ENCODE assay signal across 11 cellular contexts in genomic region chr1:53316058-53316741, GRCh38. TPM values are rescaled to one million over a fixed set of nuclear protein-coding genes. Genes with fewer than 3 reads are reported as not detected.
A peak's percentile ranks its signal among the peaks of the same experiment; 100 is the strongest.
DNase-seq lines count a peak whose midpoint lies in the region; ATAC-seq and TF ChIP-seq lines count a peak whose summit lies in the region.
"Had no signal": no experiment of that assay in that cellular context is flagged by ENCODE, and none has a peak within 500 bp of the region (broad histone marks: within the 10 kb centered on the region; RNA-seq: fewer than 3 reads in every experiment).

No MANE protein-coding gene starts in this region.

- POLR2A ChIA-PET in AG04450 (lab: Yijun Ruan, JAX) (no interaction called here), WTC11 (lab: Charles Lee) (interaction anchor here (0.7 kb wide), 1 partner anchor 50 kb away, joined by 3 read pairs; no protein-coding TSS in a partner anchor)

- H3K9me3 Mint-ChIP-seq in WTC11, result no peaks in the 10 kb centered on the region
- H3K9me3 Mint-ChIP-seq in activated T-cell treated with anti-CD3 and anti-CD28 coated beads, Interleukin-2, amount 50 U/mL, for 72 hours, result no peaks in the 10 kb centered on the region

- TF ChIP-seq CTCF in AG04450 (IDR thresholded peaks at IDR 0.05; ENCODE audit: low read depth, low read length), result peak; percentile 28
- TF ChIP-seq CTCF in WTC11 (IDR thresholded peaks at IDR 0.05), result no peak
- TF ChIP-seq CTCF in gastroesophageal sphincter (IDR thresholded peaks at IDR 0.05), result no peak

- H3K4me3 ChIP-seq in AG04450 (ENCODE audit: low read depth, low read length) (no peak overlapping the region), gastroesophageal sphincter (no peak overlapping the region)

- H3K4me1 Mint-ChIP-seq in WTC11, result peaks cover 20% of the 10 kb centered on the region
- peaks cover 4% of the 10 kb centered on the region for H3K4me1 Mint-ChIP-seq in activated T-cell treated with anti-CD3 and anti-CD28 coated beads, Interleukin-2, amount 50 U/mL, for 72 hours (ENCODE audit: low read depth)

- no peaks in the 10 kb centered on the region for H3K36me3 ChIP-seq in gastroesophageal sphincter

- no peak for DNase-seq in AG04450 (ENCODE audit: low read depth, low spot score)
- DNase-seq in ELF-1 (ENCODE audit: low read depth, low spot score), result peak; percentile 63
- no peak for DNase-seq in WTC11 (ENCODE audit: low spot score)
- peak; percentile 54 for DNase-seq in iPS-NIHi7 (ENCODE audit: extremely low spot score)
- DNase-seq in HPDE6-E6E7 (ENCODE audit: extremely low spot score), result no peak
- DNase-seq in ACHN, result no peak
- no peak for DNase-seq in activated T-cell treated with anti-CD3 and anti-CD28 coated beads, Interleukin-2, amount 50 U/mL, for 72 hours
- DNase-seq: activated CD4-positive, alpha-beta T cell treated with anti-CD3 and anti-CD28 coated beads, Interleukin-2, amount 50 U/mL, for 4 hours; central memory CD4-positive, alpha-beta T cell; occipital lobe had no signal

- H3K27ac ChIP-seq in AG04450 (ENCODE audit: low read depth, low read length) (no peak overlapping the region), gastroesophageal sphincter (no peak overlapping the region)

- peaks cover 23% of the 10 kb centered on the region for H3K36me3 Mint-ChIP-seq in WTC11
- H3K36me3 Mint-ChIP-seq in activated T-cell treated with anti-CD3 and anti-CD28 coated beads, Interleukin-2, amount 50 U/mL, for 72 hours (ENCODE audit: insufficient read depth in 2 of 2), result peaks cover 1 to 17% of the 10 kb centered on the region in 2 donors

- in situ Hi-C loops in ACHN (cut with HindIII; ENCODE audit: low pct_ligation_motif_present, low pct_unique_long_range_greater_than_20kb, low sequenced_read_pairs), result no loop called here

- H3K27me3 ChIP-seq in AG04450 (ENCODE audit: control insufficient read depth, insufficient read depth, low read length) (no peaks in the 10 kb centered on the region), gastroesophageal sphincter (no peaks in the 10 kb centered on the region)

- H3K4me3 Mint-ChIP-seq in WTC11, result no peak overlapping the region
- no peak overlapping the region for H3K4me3 Mint-ChIP-seq in activated T-cell treated with anti-CD3 and anti-CD28 coated beads, Interleukin-2, amount 50 U/mL, for 72 hours

- H3K4me1 ChIP-seq in gastroesophageal sphincter, result no peaks in the 10 kb centered on the region

- 67% methylated on average over 2 of the region's 5 CpGs; no CpG with 5 or more reads in 1 of the 2 donors for WGBS in gastroesophageal sphincter (ENCODE audit: low coverage in 1 of 2), 2 donors

- ATAC-seq in WTC11 (peak; percentile 60), gastroesophageal sphincter (no peak)
- no peak for ATAC-seq in activated T-cell treated with anti-CD3 and anti-CD28 coated beads, Interleukin-2, amount 50 U/mL, for 72 hours (replicated peaks in 1 of 2)

- no peaks in the 10 kb centered on the region for H3K27me3 Mint-ChIP-seq in WTC11 (ENCODE audit: low read depth)
- no peaks in the 10 kb centered on the region for H3K27me3 Mint-ChIP-seq in activated T-cell treated with anti-CD3 and anti-CD28 coated beads, Interleukin-2, amount 50 U/mL, for 72 hours (ENCODE audit: low read depth)

- H3K27ac Mint-ChIP-seq in WTC11, result no peak overlapping the region
- H3K27ac Mint-ChIP-seq in activated T-cell treated with anti-CD3 and anti-CD28 coated beads, Interleukin-2, amount 50 U/mL, for 72 hours, result no peak overlapping the region

- TF ChIP-seq EP300 in gastroesophageal sphincter (IDR thresholded peaks at IDR 0.05), result no peak

- CTCF ChIA-PET in AG04450 (lab: Charles Lee), result no interaction called here
- CTCF ChIA-PET in WTC11 (lab: Charles Lee), result interaction anchor here (0.9 to 1.0 kb wide), 2 partner anchors 75 to 77 kb away, joined by 3 read pairs; no protein-coding TSS in a partner anchor

- TF ChIP-seq POLR2A in gastroesophageal sphincter (IDR thresholded peaks at IDR 0.05), result no peak

- H3K9me3 ChIP-seq in AG04450 (ENCODE audit: control insufficient read depth, insufficient read depth, low read length), result no peaks in the 10 kb centered on the region
- no peaks in the 10 kb centered on the region for H3K9me3 ChIP-seq in gastroesophageal sphincter

TF ChIP-seq in WTC11, 78 proteins besides CTCF, POLR2A, EP300 and RAD21:
- TF ChIP-seq TEAD4 (CRISPR knock-in tag; IDR thresholded peaks at IDR 0.05) (no peak), PRRX2 (CRISPR knock-in tag; IDR thresholded peaks at IDR 0.05) (no peak), ZNF671 (CRISPR knock-in tag; IDR thresholded peaks at IDR 0.05) (no peak), NR1H2 (CRISPR knock-in tag; IDR thresholded peaks at IDR 0.05) (no peak), ETV6 (CRISPR knock-in tag; IDR thresholded peaks at IDR 0.05) (no peak), AFF4 (CRISPR knock-in tag; IDR thresholded peaks at IDR 0.05; ENCODE audit: borderline replicate concordance) (no peak), HMGA2 (CRISPR knock-in tag; IDR thresholded peaks at IDR 0.05) (no peak)

RNA-seq across cellular contexts. Expression of gene LRP8, which starts 11.7 kb away (rescaled TPM):
- 5.0 and 6.4 TPM in 2 replicates for polyA plus RNA-seq in AG04450 (2011; rRNA removed)
- 13.2 and 19.0 TPM in 2 replicates for polyA minus RNA-seq in AG04450 (2011; rRNA and poly(A)+ RNA removed)
- total RNA-seq in WTC11 (2021), result 61.9 to 69.5 TPM (median 66.6 TPM) in 3 replicates
- total RNA-seq in gastroesophageal sphincter, result 1 to 10 TPM; 1.8 to 3.6 (median 2.2) TPM
- total RNA-seq in activated T-cell treated with anti-CD3 and anti-CD28 coated beads, Interleukin-2, amount 50 U/mL, for 72 hours, result 10 to 100 TPM; 31.4 to 36.5 TPM

Comparison
In these comparisons a context has a peak if more than half of its experiments do, and no peak if none do; other contexts are left out.
1. DNase-seq: peak in ELF-1 (single experiment) and iPS-NIHi7 (single experiment); none in AG04450 (single experiment), WTC11 (single experiment), HPDE6-E6E7 (single experiment), ACHN (single experiment) and activated T-cell treated with anti-CD3 and anti-CD28 coated beads, Interleukin-2, amount 50 U/mL, for 72 hours (0 of 2).
2. RNA of gene LRP8, which starts 11.7 kb away (total RNA-seq): 61.9 to 69.5 TPM in WTC11 and 31.4 to 36.5 TPM in activated T-cell treated with anti-CD3 and anti-CD28 coated beads, Interleukin-2, amount 50 U/mL, for 72 hours; 1.8 to 3.6 TPM in gastroesophageal sphincter; every median in the first group is over 4 times any median in the second.